Comparison of ENCODE assay signal across 10 cellular contexts in genomic region chr7:154571772-154572171, GRCh38.
"Had no signal": no experiment of that assay in that cellular context is flagged by ENCODE, and none has a peak within 500 bp of the region (broad histone marks: within the 10 kb centered on the region; RNA-seq: fewer than 3 reads in every experiment).

No MANE protein-coding gene starts in this region.

- H3K4me3 Mint-ChIP-seq: HFFc6 had no signal

- H3K36me3 ChIP-seq: HAP-1 had no signal

- DNase-seq: GM23248, GOT3, H7, HFFc6, IMR-90 had no signal

- H3K27ac Mint-ChIP-seq: HFFc6 had no signal

- H2AFZ ChIP-seq: GM23248 had no signal

- H3K9me3 ChIP-seq: HAP-1 had no signal

- H3K4me1 ChIP-seq: HAP-1 had no signal

- ATAC-seq: HCT116, HepG2, K562 had no signal

- H3K27ac ChIP-seq: GM23248, HL-60 had no signal

- H3K4me3 ChIP-seq: GM23248, HAP-1, K562 had no signal
